8 cellular contexts compared by ENCODE assay signal in the genomic region with DNA sequence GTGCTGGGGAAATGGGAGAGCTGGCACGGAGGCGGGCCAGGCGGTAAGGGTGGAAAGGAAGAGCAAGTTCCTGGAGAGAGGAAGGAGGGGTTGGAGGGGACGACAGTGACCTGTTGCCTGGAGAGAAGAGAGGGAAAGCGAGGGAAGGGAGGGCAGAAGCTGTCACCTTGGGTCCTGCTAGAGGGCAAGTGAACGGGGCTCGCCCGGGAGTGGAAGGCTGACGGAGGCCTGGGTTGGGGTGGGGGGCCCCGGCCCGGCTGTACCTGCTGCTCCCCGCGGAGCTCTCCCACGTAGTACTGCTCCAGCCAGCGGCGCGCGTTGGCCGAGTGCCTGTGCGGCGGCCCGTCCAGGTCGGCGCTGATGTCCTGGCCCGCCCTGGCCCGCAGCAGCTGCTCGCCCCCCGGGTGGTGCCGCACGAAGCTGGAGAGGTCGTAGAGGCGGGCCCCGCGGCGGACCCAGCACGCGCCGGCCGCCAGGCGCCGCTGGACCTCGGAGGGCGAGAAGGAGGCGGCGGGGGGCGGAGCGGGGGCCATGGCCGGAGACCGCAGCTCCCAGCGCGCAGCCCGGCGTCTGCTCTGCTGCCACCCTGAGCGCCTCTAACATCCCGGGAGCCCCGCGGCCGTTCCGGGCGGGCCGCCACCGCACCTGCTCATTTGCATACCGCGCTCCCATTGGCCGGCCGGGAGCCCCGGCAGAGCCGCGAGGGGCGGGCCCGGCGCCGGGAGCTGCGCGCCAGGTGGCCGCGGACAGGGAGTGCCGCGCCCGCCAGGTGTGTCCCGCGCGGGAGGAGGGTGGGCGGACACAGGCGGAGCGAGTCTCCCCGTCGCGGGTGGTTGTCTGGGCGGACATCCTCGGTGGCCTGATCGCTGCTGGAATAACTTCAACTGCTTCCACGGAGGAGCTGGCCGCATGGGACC. TPM values are rescaled to one million over a fixed set of nuclear protein-coding genes. Genes with fewer than 3 reads are reported as not detected.
DNase-seq lines count a peak whose midpoint lies in the region; ATAC-seq and TF ChIP-seq lines count a peak whose summit lies in the region.

A gene with protein sequence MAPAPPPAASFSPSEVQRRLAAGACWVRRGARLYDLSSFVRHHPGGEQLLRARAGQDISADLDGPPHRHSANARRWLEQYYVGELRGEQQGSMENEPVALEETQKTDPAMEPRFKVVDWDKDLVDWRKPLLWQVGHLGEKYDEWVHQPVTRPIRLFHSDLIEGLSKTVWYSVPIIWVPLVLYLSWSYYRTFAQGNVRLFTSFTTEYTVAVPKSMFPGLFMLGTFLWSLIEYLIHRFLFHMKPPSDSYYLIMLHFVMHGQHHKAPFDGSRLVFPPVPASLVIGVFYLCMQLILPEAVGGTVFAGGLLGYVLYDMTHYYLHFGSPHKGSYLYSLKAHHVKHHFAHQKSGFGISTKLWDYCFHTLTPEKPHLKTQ (minus strand): TSS at position 598 of the 917 bp plus-strand sequence. CDS start 65 bp downstream, at position 533.

- H3K27ac ChIP-seq in duodenal mucosa (ENCODE audit: low read depth, low read length) (peak within 1 kb of the TSS; percentile 48), lung (ENCODE audit: low read depth in 1 of 2, low read length in 1 of 2) (peak within 1 kb of the TSS in 1 of 2 donors; percentile 47)

- ATAC-seq in GM19043 (IDR thresholded peaks at IDR 0.05; ENCODE audit: low read depth, unreplicated experiment): peak; percentile 79
- ATAC-seq in HG03196 (IDR thresholded peaks at IDR 0.05; ENCODE audit: unreplicated experiment): peak; percentile 92
- ATAC-seq in lung (ENCODE audit: insufficient read depth, low FRiP score): peak; percentile 95

- H3K4me3 ChIP-seq in duodenal mucosa (ENCODE audit: low read depth in 1 of 2, low read length in 2 of 2) (peak within 1 kb of the TSS; percentile 57 to 73), lung (peak within 1 kb of the TSS; percentile 27)

- no peaks in the 10 kb centered on the region for H3K36me3 ChIP-seq in duodenal mucosa (ENCODE audit: control insufficient read depth in 1 of 2, insufficient read depth in 2 of 2, low read length in 2 of 2)
- no peaks in the 10 kb centered on the region for H3K36me3 ChIP-seq in lung (ENCODE audit: control insufficient read depth in 2 of 2, insufficient read depth in 2 of 2, low read length in 2 of 2)

- no peak for TF ChIP-seq CTCF in lung (IDR thresholded peaks at IDR 0.05; ENCODE audit: control extremely low read depth, extremely low read depth)

- H3K9me3 ChIP-seq in duodenal mucosa (ENCODE audit: control insufficient read depth in 1 of 2, low read length in 2 of 2): no peaks in the 10 kb centered on the region
- H3K9me3 ChIP-seq in lung (ENCODE audit: control insufficient read depth in 2 of 2, insufficient read depth in 1 of 2, low read length in 1 of 2): peaks cover 0 to 2% of the 10 kb centered on the region in 2 donors

- H3K9ac ChIP-seq in duodenal mucosa (ENCODE audit: low read depth in 1 of 2, low read length in 2 of 2): peak within 1 kb of the TSS; percentile 61 to 64

- peaks cover 0 to 14% of the 10 kb centered on the region in 2 donors for H3K4me1 ChIP-seq in duodenal mucosa (ENCODE audit: control insufficient read depth in 1 of 2, insufficient read depth in 2 of 2, low read length in 2 of 2)
- H3K4me1 ChIP-seq in lung (ENCODE audit: control insufficient read depth in 2 of 2, insufficient read depth in 2 of 2, low read length in 2 of 2): peaks cover 0 to 8% of the 10 kb centered on the region in 2 donors

- DNase-seq in AG20443 (ENCODE audit: low spot score): peak; percentile 58
- DNase-seq in NCI-H345 (lab: John Stamatoyannopoulos, UW): peak; percentile 87
- DNase-seq in activated CD4-positive, alpha-beta T cell treated with anti-CD3 and anti-CD28 coated beads, Interleukin-2, amount 50 U/mL, for 1 hour: peak; percentile 60
- peak; percentile 88 for DNase-seq in lung (ENCODE audit: low spot score)
- peak; percentile 41 to 65 (median 47) for DNase-seq in stimulated activated CD4-positive, alpha-beta T cell treated with anti-CD3 and anti-CD28 coated beads, TNF-alpha, amount 100 ng/mL, for 48 hours (ENCODE audit: low read depth in 3 of 3)

- H3K27me3 ChIP-seq in duodenal mucosa (ENCODE audit: control insufficient read depth in 1 of 2, insufficient read depth in 2 of 2, low read length in 2 of 2) (peaks cover 0 to 5% of the 10 kb centered on the region in 2 donors), lung (ENCODE audit: control insufficient read depth, insufficient read depth) (no peaks in the 10 kb centered on the region)

- 1% methylated on average over 85 to 94 of the region's 94 CpGs for WGBS in lung, 2 donors

RNA-seq across cellular contexts. Expression of the gene that starts here (rescaled TPM):
- total RNA-seq in lung: 1 to 10 TPM; 5.9 to 7.1 TPM
- 1 to 10 TPM; 2.1 to 3.5 TPM for polyA plus RNA-seq in lung
